ENCODE assay signal across 20 cellular contexts in the genomic region with DNA sequence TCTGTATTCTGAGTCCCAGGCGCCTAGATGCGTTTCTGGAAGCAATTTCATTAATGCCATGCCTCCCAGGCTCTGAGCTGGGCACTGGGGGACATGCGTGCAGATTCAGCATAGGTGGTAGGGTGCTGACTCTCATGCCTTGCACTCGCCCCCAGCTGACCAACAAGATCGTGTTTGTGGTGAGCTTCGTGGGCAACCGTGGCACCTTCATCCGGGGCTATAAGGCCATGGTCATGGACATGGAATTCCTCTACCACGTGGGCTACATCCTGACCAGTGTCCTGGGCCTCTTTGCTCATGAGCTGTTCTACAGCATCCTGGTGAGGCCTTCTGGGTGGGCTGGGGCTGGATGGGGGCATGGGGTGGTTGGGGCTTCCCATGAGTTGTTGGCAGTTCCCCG. TPM values are rescaled to one million over a fixed set of nuclear protein-coding genes. Genes with fewer than 3 reads are reported as not detected.
"Had no signal": no experiment of that assay in that cellular context is flagged by ENCODE, and none has a peak within 500 bp of the region (broad histone marks: within the 10 kb centered on the region; RNA-seq: fewer than 3 reads in every experiment).

No MANE protein-coding gene starts in this region.

- ATAC-seq: stimulated activated naive CD8-positive, alpha-beta T cell treated with anti-CD3 and anti-CD28 coated beads, Interleukin-15, amount 100 ng/mL, for 72 hours had no signal

- H3K27me3 ChIP-seq: adrenal gland, sigmoid colon had no signal

- H3K27me3 Mint-ChIP-seq: activated CD4-positive, alpha-beta memory T cell treated with anti-CD3 and anti-CD28 coated beads, Interleukin-2, amount 10 ng/mL, durations not matched to agents 7 days and 5 days; stimulated activated naive CD8-positive, alpha-beta T cell treated with anti-CD3 and anti-CD28 coated beads, Interleukin-15, amount 100 ng/mL, for 72 hours had no signal

- H3K9me3 Mint-ChIP-seq: activated CD4-positive, alpha-beta memory T cell treated with anti-CD3 and anti-CD28 coated beads, Interleukin-2, amount 10 ng/mL, durations not matched to agents 7 days and 5 days; activated T-helper 1 cell treated with anti-CD3 and anti-CD28 coated beads, Interleukin-12 subunit alpha, Interleukin-12 subunit beta, Interleukin-2, Interleukin-4 antibody, amounts not matched to agents 30 ng/mL and 10 ng/mL and 1 ng/mL, durations not matched to agents 14 hours and 24 hours and 36 hours; stimulated activated naive CD8-positive, alpha-beta T cell treated with anti-CD3 and anti-CD28 coated beads, Interleukin-15, amount 100 ng/mL, for 72 hours; T-helper 2 cell treated with Interferon-gamma antibody and Interleukin-4, amounts not matched to agents 5 μg/mL and 100 μg/mL, for 36 hours had no signal

- H3K9me3 ChIP-seq: adrenal gland, sigmoid colon, thoracic aorta had no signal

- DNase-seq: activated CD4-positive, alpha-beta memory T cell treated with anti-CD3 and anti-CD28 coated beads, Interleukin-2, amount 10 ng/mL, durations not matched to agents 7 days and 5 days; activated CD4-positive, CD25-positive, alpha-beta regulatory T cell treated with anti-CD3 and anti-CD28 coated beads, Interleukin-2, amount 50 U/mL, for 72 hours; activated CD8-positive, alpha-beta memory T cell treated with anti-CD3 and anti-CD28 coated beads, Interleukin-2, amount 50 U/mL, for 48 hours; activated naive CD4-positive, alpha-beta T cell treated with Interleukin-2 at 50 U/mL for 16 hours; adrenal gland; central memory CD4-positive, alpha-beta T cell; cortex of kidney; effector memory CD4-positive, alpha-beta T cell; glutamatergic neuron; sigmoid colon; stimulated activated CD4-positive, alpha-beta T cell treated with anti-CD3 and anti-CD28 coated beads, Interleukin-12 subunit alpha, Interleukin-12 subunit beta, amount 100 ng/mL, for 4 hours; stimulated activated CD4-positive, alpha-beta T cell treated with anti-CD3 and anti-CD28 coated beads, Interleukin-2, amount 100 ng/mL, for 48 hours; stimulated activated naive CD8-positive, alpha-beta T cell treated with anti-CD3 and anti-CD28 coated beads, Interleukin-15, amount 100 ng/mL, for 72 hours had no signal

- H3K36me3 ChIP-seq: thoracic aorta had no signal

- H3K4me3 ChIP-seq: adrenal gland, sigmoid colon, thoracic aorta had no signal

- H3K27ac Mint-ChIP-seq: activated CD4-positive, alpha-beta memory T cell treated with anti-CD3 and anti-CD28 coated beads, Interleukin-2, amount 10 ng/mL, durations not matched to agents 7 days and 5 days; stimulated activated naive CD8-positive, alpha-beta T cell treated with anti-CD3 and anti-CD28 coated beads, Interleukin-15, amount 100 ng/mL, for 72 hours; T-helper 2 cell treated with Interferon-gamma antibody and Interleukin-4, amounts not matched to agents 5 μg/mL and 100 μg/mL, for 36 hours had no signal

- H3K4me3 Mint-ChIP-seq: activated CD4-positive, alpha-beta memory T cell treated with anti-CD3 and anti-CD28 coated beads, Interleukin-2, amount 10 ng/mL, durations not matched to agents 7 days and 5 days; activated T-helper 1 cell treated with anti-CD3 and anti-CD28 coated beads, Interleukin-12 subunit alpha, Interleukin-12 subunit beta, Interleukin-2, Interleukin-4 antibody, amounts not matched to agents 30 ng/mL and 10 ng/mL and 1 ng/mL, durations not matched to agents 14 hours and 24 hours and 36 hours; stimulated activated naive CD8-positive, alpha-beta T cell treated with anti-CD3 and anti-CD28 coated beads, Interleukin-15, amount 100 ng/mL, for 72 hours; T-helper 2 cell treated with Interferon-gamma antibody and Interleukin-4, amounts not matched to agents 5 μg/mL and 100 μg/mL, for 36 hours had no signal

- H3K27ac ChIP-seq: adrenal gland, sigmoid colon, thoracic aorta had no signal

RNA-seq across cellular contexts. Expression of a gene that starts 56.8 kb away (rescaled TPM):
- total RNA-seq: activated CD4-positive, alpha-beta memory T cell treated with anti-CD3 and anti-CD28 coated beads, Interleukin-2, amount 10 ng/mL, durations not matched to agents 7 days and 5 days; activated T-helper 1 cell treated with anti-CD3 and anti-CD28 coated beads, Interleukin-12 subunit alpha, Interleukin-12 subunit beta, Interleukin-2, Interleukin-4 antibody, amounts not matched to agents 30 ng/mL and 10 ng/mL and 1 ng/mL, durations not matched to agents 14 hours and 24 hours and 36 hours; lung microvascular endothelial cell; mononuclear cell; pulmonary artery endothelial cell had no signal
- polyA plus RNA-seq: neural cell had no signal
